ENCODE assay signal across 15 cellular contexts in the genomic region with DNA sequence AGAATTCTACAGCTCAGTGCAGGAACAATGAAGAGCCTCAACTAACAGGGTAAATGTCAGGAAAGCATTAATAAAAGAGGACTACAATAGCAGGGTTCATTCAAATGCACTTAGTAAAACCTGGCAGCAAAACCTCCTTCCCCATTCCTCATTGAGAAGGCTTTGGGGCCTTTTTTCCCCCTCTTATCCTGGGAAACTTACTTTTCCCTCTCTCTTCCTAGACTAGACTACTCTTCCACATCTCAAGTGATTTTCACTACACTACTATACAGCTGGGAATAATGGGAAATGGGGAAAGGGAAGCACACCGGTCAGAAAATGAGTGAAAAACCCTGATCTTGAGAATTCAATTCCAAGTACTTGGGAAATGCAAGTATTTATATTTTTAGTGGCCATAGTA. TPM values are rescaled to one million over a fixed set of nuclear protein-coding genes. Genes with fewer than 3 reads are reported as not detected.
DNase-seq lines count a peak whose midpoint lies in the region; ATAC-seq and TF ChIP-seq lines count a peak whose summit lies in the region.
"Had no signal": no experiment of that assay in that cellular context is flagged by ENCODE, and none has a peak within 500 bp of the region (broad histone marks: within the 10 kb centered on the region; RNA-seq: fewer than 3 reads in every experiment).

No MANE protein-coding gene starts in this region.

- peak overlapping the region; percentile 21 for H3K27ac ChIP-seq in osteoblast (ENCODE audit: low read depth, low read length)
- no peak overlapping the region for H3K27ac ChIP-seq in mammary epithelial cell (ENCODE audit: insufficient read depth, low read depth, low read length)
- H3K27ac ChIP-seq: upper lobe of left lung had no signal

- H3K9me3 Mint-ChIP-seq in activated CD4-positive, alpha-beta T cell treated with anti-CD3 and anti-CD28 coated beads, Interleukin-2, amount 10 ng/mL, durations not matched to agents 24 days and 14 days: no peaks in the 10 kb centered on the region
- H3K9me3 Mint-ChIP-seq in activated CD4-positive, alpha-beta T cell treated with anti-CD3 and anti-CD28 coated beads, Interleukin-2, amount 10 ng/mL, durations not matched to agents 7 days and 5 days: no peaks in the 10 kb centered on the region
- H3K9me3 Mint-ChIP-seq in IgD-negative memory B cell: no peaks in the 10 kb centered on the region
- no peaks in the 10 kb centered on the region for H3K9me3 Mint-ChIP-seq in activated naive CD8-positive, alpha-beta T cell treated with anti-CD3 and anti-CD28 coated beads, Interleukin-2, amount 50 U/mL, for 24 hours

- no peak for TF ChIP-seq CTCF in osteoblast (IDR thresholded peaks at IDR 0.05; ENCODE audit: extremely low read depth, low read depth, low read length)
- TF ChIP-seq CTCF in mammary epithelial cell (conservative IDR thresholded peaks at IDR 0.05 in 1 of 2, IDR thresholded peaks at IDR 0.05 in 1 of 2; ENCODE audit: extremely low read depth in 1 of 2, insufficient read depth in 1 of 2, low read depth in 1 of 2, low read length in 2 of 2): no peak

- H3K27me3 Mint-ChIP-seq in activated CD4-positive, alpha-beta T cell treated with anti-CD3 and anti-CD28 coated beads, Interleukin-2, amount 10 ng/mL, durations not matched to agents 24 days and 14 days: no peaks in the 10 kb centered on the region
- H3K27me3 Mint-ChIP-seq in activated CD4-positive, alpha-beta T cell treated with anti-CD3 and anti-CD28 coated beads, Interleukin-2, amount 10 ng/mL, durations not matched to agents 7 days and 5 days: no peaks in the 10 kb centered on the region
- H3K27me3 Mint-ChIP-seq in IgD-negative memory B cell: no peaks in the 10 kb centered on the region
- no peaks in the 10 kb centered on the region for H3K27me3 Mint-ChIP-seq in activated naive CD8-positive, alpha-beta T cell treated with anti-CD3 and anti-CD28 coated beads, Interleukin-2, amount 50 U/mL, for 24 hours

- peak overlapping the region; percentile 1 for H3K27ac Mint-ChIP-seq in activated CD4-positive, alpha-beta T cell treated with anti-CD3 and anti-CD28 coated beads, Interleukin-2, amount 10 ng/mL, durations not matched to agents 24 days and 14 days
- H3K27ac Mint-ChIP-seq in activated CD4-positive, alpha-beta T cell treated with anti-CD3 and anti-CD28 coated beads, Interleukin-2, amount 10 ng/mL, durations not matched to agents 7 days and 5 days: no peak overlapping the region
- H3K27ac Mint-ChIP-seq in IgD-negative memory B cell: peak overlapping the region; percentile 16 to 81 (median 54)
- peak overlapping the region; percentile 80 for H3K27ac Mint-ChIP-seq in activated naive CD8-positive, alpha-beta T cell treated with anti-CD3 and anti-CD28 coated beads, Interleukin-2, amount 50 U/mL, for 24 hours

- no peak overlapping the region for H3K9ac ChIP-seq in mammary epithelial cell (ENCODE audit: insufficient read depth, low read length)

- peaks cover 65% of the 10 kb centered on the region for H4K20me1 ChIP-seq in osteoblast (ENCODE audit: insufficient read depth, low read length)
- peaks cover 11% of the 10 kb centered on the region for H4K20me1 ChIP-seq in mammary epithelial cell (ENCODE audit: insufficient read depth, low read length)

- no peak for DNase-seq in activated CD4-positive, alpha-beta T cell treated with anti-CD3 and anti-CD28 coated beads, Interleukin-2, amount 10 ng/mL, durations not matched to agents 24 days and 14 days
- DNase-seq in activated CD4-positive, alpha-beta T cell treated with anti-CD3 and anti-CD28 coated beads, Interleukin-2, amount 10 ng/mL, durations not matched to agents 7 days and 5 days: no peak
- no peak for DNase-seq in activated naive CD8-positive, alpha-beta T cell treated with anti-CD3 and anti-CD28 coated beads, Interleukin-2, amount 50 U/mL, for 24 hours
- DNase-seq in osteoblast (ENCODE audit: insufficient read length, low spot score, missing footprints): no peak
- DNase-seq in mammary epithelial cell: no peak
- no peak for DNase-seq in NCI-H524 treated with DMSO at 0.1 percent for 48 hours (lab: John Stamatoyannopoulos, UW)
- DNase-seq in cerebellar nuclear complex (lab: John Stamatoyannopoulos, UW): no peak
- DNase-seq: activated CD4-positive, CD25-positive, alpha-beta regulatory T cell; dorsolateral prefrontal cortex; hippocampal formation; NCI-H1436; stimulated activated CD4-positive, alpha-beta T cell treated with anti-CD3 and anti-CD28 coated beads, Interleukin-2, amount 100 ng/mL, for 24 hours; upper lobe of left lung had no signal

- H3K79me2 ChIP-seq in osteoblast (ENCODE audit: insufficient read depth, low read length) (peaks cover 78% of the 10 kb centered on the region), mammary epithelial cell (ENCODE audit: insufficient read depth, low read length) (peaks cover 90% of the 10 kb centered on the region)

- H3K4me1 ChIP-seq in osteoblast (ENCODE audit: insufficient read depth, low read length) (peaks cover 15% of the 10 kb centered on the region), mammary epithelial cell (ENCODE audit: insufficient read depth, low read length) (no peaks in the 10 kb centered on the region)

- H3K36me3 Mint-ChIP-seq in activated CD4-positive, alpha-beta T cell treated with anti-CD3 and anti-CD28 coated beads, Interleukin-2, amount 10 ng/mL, durations not matched to agents 24 days and 14 days (ENCODE audit: low read depth): peaks cover 72% of the 10 kb centered on the region
- H3K36me3 Mint-ChIP-seq in activated CD4-positive, alpha-beta T cell treated with anti-CD3 and anti-CD28 coated beads, Interleukin-2, amount 10 ng/mL, durations not matched to agents 7 days and 5 days (ENCODE audit: low read depth): peaks cover 70% of the 10 kb centered on the region
- H3K36me3 Mint-ChIP-seq in IgD-negative memory B cell: no peaks in the 10 kb centered on the region
- peaks cover 83% of the 10 kb centered on the region for H3K36me3 Mint-ChIP-seq in activated naive CD8-positive, alpha-beta T cell treated with anti-CD3 and anti-CD28 coated beads, Interleukin-2, amount 50 U/mL, for 24 hours (ENCODE audit: low read depth)

- H3K36me3 ChIP-seq in osteoblast (ENCODE audit: insufficient read depth, low read length) (peaks cover 97% of the 10 kb centered on the region), mammary epithelial cell (ENCODE audit: insufficient read depth, low read length) (peaks cover 76% of the 10 kb centered on the region)

- H2AFZ ChIP-seq in osteoblast (ENCODE audit: low read length): no peak overlapping the region
- H2AFZ ChIP-seq in mammary epithelial cell (ENCODE audit: low read depth, low read length): no peak overlapping the region

- no TSS peak for BruUV-seq in mammary epithelial cell (replicated peaks; lab: Mats Ljungman, UMichigan)

- no peaks in the 10 kb centered on the region for H3K27me3 ChIP-seq in osteoblast (ENCODE audit: insufficient read depth, low read length)
- no peaks in the 10 kb centered on the region for H3K27me3 ChIP-seq in mammary epithelial cell (ENCODE audit: insufficient read depth, low read length)
- H3K27me3 ChIP-seq: dorsolateral prefrontal cortex, upper lobe of left lung had no signal

- H3K9me3 ChIP-seq in osteoblast (ENCODE audit: low read depth, low read length) (no peaks in the 10 kb centered on the region), mammary epithelial cell (replicated peaks; ENCODE audit: insufficient read depth, low read length) (no peaks in the 10 kb centered on the region)
- H3K9me3 ChIP-seq: upper lobe of left lung had no signal

- in situ Hi-C loops in mammary epithelial cell (cut with MboI; ENCODE audit: low sequenced_read_pairs in 2 of 2): no loop called here

- no peak overlapping the region for H3K4me3 Mint-ChIP-seq in activated CD4-positive, alpha-beta T cell treated with anti-CD3 and anti-CD28 coated beads, Interleukin-2, amount 10 ng/mL, durations not matched to agents 24 days and 14 days
- H3K4me3 Mint-ChIP-seq in activated CD4-positive, alpha-beta T cell treated with anti-CD3 and anti-CD28 coated beads, Interleukin-2, amount 10 ng/mL, durations not matched to agents 7 days and 5 days: no peak overlapping the region
- H3K4me3 Mint-ChIP-seq in IgD-negative memory B cell: peak overlapping the region in 1 of 4 donors; percentile 41
- no peak overlapping the region for H3K4me3 Mint-ChIP-seq in activated naive CD8-positive, alpha-beta T cell treated with anti-CD3 and anti-CD28 coated beads, Interleukin-2, amount 50 U/mL, for 24 hours

- intact Hi-C loops in activated CD4-positive, alpha-beta T cell treated with anti-CD3 and anti-CD28 coated beads, Interleukin-2, amount 10 ng/mL, durations not matched to agents 24 days and 14 days (cut with micrococcal nuclease): loop anchor here (2.0 kb wide), 1 partner anchor 26 kb away; no protein-coding TSS in a partner anchor
- intact Hi-C loops in mammary epithelial cell (cut with micrococcal nuclease): loop anchor here (10.0 kb wide), 1 partner anchor 244 kb away; no protein-coding TSS in a partner anchor

- CTCF ChIA-PET in activated CD4-positive, alpha-beta T cell treated with anti-CD3 and anti-CD28 coated beads, Interleukin-2, amount 10 ng/mL, durations not matched to agents 7 days and 5 days (lab: Charles Lee): interaction anchor here (0.8 kb wide), 1 partner anchor 9 kb away, joined by 3 read pairs; no protein-coding TSS in a partner anchor
- CTCF ChIA-PET in mammary epithelial cell (lab: Charles Lee; ENCODE audit: low non-redundant PET): interaction anchor here (0.7 kb wide), 1 partner anchor 176 kb away, joined by 4 read pairs; no protein-coding TSS in a partner anchor

- POLR2A ChIA-PET in activated CD4-positive, alpha-beta T cell treated with anti-CD3 and anti-CD28 coated beads, Interleukin-2, amount 10 ng/mL, durations not matched to agents 7 days and 5 days (lab: Charles Lee): no interaction called here

- H3K4me3 ChIP-seq in osteoblast (ENCODE audit: insufficient read depth, low read length): no peak overlapping the region
- no peak overlapping the region for H3K4me3 ChIP-seq in mammary epithelial cell (replicated peaks in 1 of 3; ENCODE audit: insufficient read depth in 1 of 3, low read depth in 2 of 3, low read length in 3 of 3)
- H3K4me3 ChIP-seq: upper lobe of left lung had no signal

- no peak overlapping the region for H3K4me2 ChIP-seq in osteoblast (ENCODE audit: insufficient read depth, low read length)
- no peak overlapping the region for H3K4me2 ChIP-seq in mammary epithelial cell (ENCODE audit: insufficient read depth, low read depth, low read length)

- dilution Hi-C loops in mammary epithelial cell (cut with HindIII; ENCODE audit: low sequenced_read_pairs): no loop called here

- 71% methylated on average over 1 of the region's 1 CpG for WGBS in mammary epithelial cell (ENCODE audit: low coverage, missing lambda C conversion rate)

- peaks cover 31% of the 10 kb centered on the region for H3K4me1 Mint-ChIP-seq in activated CD4-positive, alpha-beta T cell treated with anti-CD3 and anti-CD28 coated beads, Interleukin-2, amount 10 ng/mL, durations not matched to agents 24 days and 14 days
- peaks cover 52% of the 10 kb centered on the region for H3K4me1 Mint-ChIP-seq in activated CD4-positive, alpha-beta T cell treated with anti-CD3 and anti-CD28 coated beads, Interleukin-2, amount 10 ng/mL, durations not matched to agents 7 days and 5 days
- H3K4me1 Mint-ChIP-seq in IgD-negative memory B cell: peaks cover 20 to 34% (median 23%) of the 10 kb centered on the region in 3 donors
- peaks cover 48% of the 10 kb centered on the region for H3K4me1 Mint-ChIP-seq in activated naive CD8-positive, alpha-beta T cell treated with anti-CD3 and anti-CD28 coated beads, Interleukin-2, amount 50 U/mL, for 24 hours

- ATAC-seq in activated naive CD8-positive, alpha-beta T cell treated with anti-CD3 and anti-CD28 coated beads, Interleukin-2, amount 50 U/mL, for 24 hours: no peak
- ATAC-seq: left lobe of liver had no signal

RNA-seq across cellular contexts. Expression of a gene that starts 10.1 kb away (rescaled TPM):
- 82.3 and 94.9 TPM in 2 replicates for total RNA-seq in activated CD4-positive, alpha-beta T cell treated with anti-CD3 and anti-CD28 coated beads, Interleukin-2, amount 10 ng/mL, durations not matched to agents 24 days and 14 days
- total RNA-seq in activated CD4-positive, alpha-beta T cell treated with anti-CD3 and anti-CD28 coated beads, Interleukin-2, amount 10 ng/mL, durations not matched to agents 7 days and 5 days: 100 to 1,000 TPM in 1 of 2 experiments, 10 to 100 TPM in 1; 55.0 to 103 TPM
- polyA plus RNA-seq in IgD-negative memory B cell (323 TPM), mammary epithelial cell (386 TPM)
- total RNA-seq in osteoblast (108 and 124 TPM in 2 replicates), mammary epithelial cell (100 to 1,000 TPM; 113 to 176 TPM)
- 17.3 TPM for polyA minus RNA-seq in mammary epithelial cell

RNA-seq across cellular contexts. Expression of a gene that starts 10.1 kb away (rescaled TPM):
- 41.3 and 42.8 TPM in 2 replicates for total RNA-seq in activated CD4-positive, alpha-beta T cell treated with anti-CD3 and anti-CD28 coated beads, Interleukin-2, amount 10 ng/mL, durations not matched to agents 24 days and 14 days
- 10 to 100 TPM; 33.2 to 36.6 TPM for total RNA-seq in activated CD4-positive, alpha-beta T cell treated with anti-CD3 and anti-CD28 coated beads, Interleukin-2, amount 10 ng/mL, durations not matched to agents 7 days and 5 days
- 18.1 TPM for polyA plus RNA-seq in IgD-negative memory B cell
- 21.7 and 29.5 TPM in 2 replicates for total RNA-seq in osteoblast
- 10 to 100 TPM; 28.8 to 33.0 TPM for total RNA-seq in mammary epithelial cell
- polyA plus RNA-seq in mammary epithelial cell: 44.8 TPM
- 57.3 TPM for polyA minus RNA-seq in mammary epithelial cell

RNA-seq across cellular contexts. Expression of a gene that starts 32.8 kb away (rescaled TPM):
- 352 and 354 TPM in 2 replicates for total RNA-seq in activated CD4-positive, alpha-beta T cell treated with anti-CD3 and anti-CD28 coated beads, Interleukin-2, amount 10 ng/mL, durations not matched to agents 24 days and 14 days
- 100 to 1,000 TPM; 374 to 396 TPM for total RNA-seq in activated CD4-positive, alpha-beta T cell treated with anti-CD3 and anti-CD28 coated beads, Interleukin-2, amount 10 ng/mL, durations not matched to agents 7 days and 5 days
- polyA plus RNA-seq in IgD-negative memory B cell (191 TPM), mammary epithelial cell (27.2 TPM)
- total RNA-seq in osteoblast (274 and 300 TPM in 2 replicates), mammary epithelial cell (100 to 1,000 TPM; 188 to 283 TPM)
- polyA minus RNA-seq in mammary epithelial cell: 272 TPM

RNA-seq across cellular contexts. Expression of a gene that starts 44.6 kb away (rescaled TPM):
- 317 and 318 TPM in 2 replicates for total RNA-seq in activated CD4-positive, alpha-beta T cell treated with anti-CD3 and anti-CD28 coated beads, Interleukin-2, amount 10 ng/mL, durations not matched to agents 24 days and 14 days
- total RNA-seq in activated CD4-positive, alpha-beta T cell treated with anti-CD3 and anti-CD28 coated beads, Interleukin-2, amount 10 ng/mL, durations not matched to agents 7 days and 5 days: 100 to 1,000 TPM; 252 to 256 TPM
- polyA plus RNA-seq in IgD-negative memory B cell (306 TPM), mammary epithelial cell (97.7 TPM)
- total RNA-seq in osteoblast (165 and 166 TPM in 2 replicates), mammary epithelial cell (100 to 1,000 TPM; 110 to 157 TPM)
- polyA minus RNA-seq in mammary epithelial cell: 119 TPM

RNA-seq across cellular contexts. Expression of a gene that starts 44.6 kb away (rescaled TPM):
- total RNA-seq in activated CD4-positive, alpha-beta T cell treated with anti-CD3 and anti-CD28 coated beads, Interleukin-2, amount 10 ng/mL, durations not matched to agents 24 days and 14 days: 148 and 151 TPM in 2 replicates
- 100 to 1,000 TPM; 121 to 127 TPM for total RNA-seq in activated CD4-positive, alpha-beta T cell treated with anti-CD3 and anti-CD28 coated beads, Interleukin-2, amount 10 ng/mL, durations not matched to agents 7 days and 5 days
- polyA plus RNA-seq in IgD-negative memory B cell (36.9 TPM), mammary epithelial cell (91.9 TPM)
- total RNA-seq in osteoblast (57.8 and 62.6 TPM in 2 replicates), mammary epithelial cell (10 to 100 TPM; 62.8 to 71.2 TPM)
- 98.2 TPM for polyA minus RNA-seq in mammary epithelial cell
